In genomic region chr3:45665101-45665572, GRCh38 we compare ENCODE assay signal across 8 cellular contexts. TPM values are rescaled to one million over a fixed set of nuclear protein-coding genes. Genes with fewer than 3 reads are reported as not detected.
DNase-seq lines count a peak whose midpoint lies in the region; ATAC-seq and TF ChIP-seq lines count a peak whose summit lies in the region.

No MANE protein-coding gene starts in this region.

- peaks cover 0 to 8% of the 10 kb centered on the region in 2 donors for H3K36me3 ChIP-seq in neuronal stem cell (replicated peaks in 1 of 2; ENCODE audit: control insufficient read depth in 2 of 2, insufficient read depth in 2 of 2, low read length in 2 of 2)

- peak overlapping the region; percentile 23 for H3K23ac ChIP-seq in neuronal stem cell (ENCODE audit: low read depth, low read length, poor library complexity)

- peaks cover 56% of the 10 kb centered on the region for H3K4me1 Mint-ChIP-seq in activated CD8-positive, alpha-beta memory T cell treated with anti-CD3 and anti-CD28 coated beads, Interleukin-2, amount 10 ng/mL, durations not matched to agents 7 days and 5 days

- WGBS in neuronal stem cell (ENCODE audit: extremely low coverage in 2 of 2, insufficient read length in 2 of 2, insufficient replicate concordance in 1 of 2), 2 donors = no CpG with 5 or more reads among the region's 9 CpGs

- no peak overlapping the region for H4K91ac ChIP-seq in neuronal stem cell (ENCODE audit: low read depth, low read length, poor library complexity)

- ATAC-seq in activated CD8-positive, alpha-beta memory T cell treated with anti-CD3 and anti-CD28 coated beads, Interleukin-2, amount 10 ng/mL, durations not matched to agents 7 days and 5 days = peak; percentile 50
- ATAC-seq in GM18873 (IDR thresholded peaks at IDR 0.05; ENCODE audit: low FRiP score, unreplicated experiment) (no peak), GM21619 (IDR thresholded peaks at IDR 0.05; ENCODE audit: unreplicated experiment) (no peak)

- no peak overlapping the region for H2BK120ac ChIP-seq in neuronal stem cell (ENCODE audit: low read depth, low read length)

- no peak overlapping the region for H3K14ac ChIP-seq in neuronal stem cell (ENCODE audit: low read length)

- no peak overlapping the region for H2BK12ac ChIP-seq in neuronal stem cell (ENCODE audit: low read length)

- no peak overlapping the region for H3K18ac ChIP-seq in neuronal stem cell (ENCODE audit: low read length)

- no peaks in the 10 kb centered on the region for H3K27me3 ChIP-seq in neuronal stem cell (ENCODE audit: control insufficient read depth in 3 of 3, insufficient read depth in 3 of 3, low read depth in 1 of 3, low read length in 3 of 3)

- H2BK5ac ChIP-seq in neuronal stem cell (ENCODE audit: low read length) = no peak overlapping the region

- no peak overlapping the region for H2AK5ac ChIP-seq in neuronal stem cell (ENCODE audit: low read depth, low read length)

- no peak overlapping the region for H3K9ac ChIP-seq in neuronal stem cell (ENCODE audit: low read depth, low read length, poor library complexity)

- no peaks in the 10 kb centered on the region for H3K9me3 ChIP-seq in neuronal stem cell (replicated peaks in 1 of 2; ENCODE audit: control insufficient read depth in 2 of 2, insufficient read depth in 1 of 2, low read depth in 1 of 2, low read length in 2 of 2)

- H2AFZ ChIP-seq in neuronal stem cell (ENCODE audit: low read length) = no peak overlapping the region

- peak overlapping the region; percentile 78 for H3K4me3 Mint-ChIP-seq in activated CD8-positive, alpha-beta memory T cell treated with anti-CD3 and anti-CD28 coated beads, Interleukin-2, amount 10 ng/mL, durations not matched to agents 7 days and 5 days

- TF ChIP-seq POLR2A in erythroblast (IDR thresholded peaks at IDR 0.05; ENCODE audit: low read length) = no peak

- H4K8ac ChIP-seq in neuronal stem cell (ENCODE audit: low read depth, low read length) = no peak overlapping the region

- H3K4me2 ChIP-seq in neuronal stem cell (ENCODE audit: insufficient read depth, low read length, poor library complexity, severe bottlenecking) = no peak overlapping the region

- H3K4me1 ChIP-seq in neuronal stem cell (ENCODE audit: control insufficient read depth in 2 of 2, insufficient read depth in 1 of 2, low read depth in 1 of 2, low read length in 2 of 2) = no peaks in the 10 kb centered on the region

- CTCF ChIA-PET in activated CD8-positive, alpha-beta memory T cell treated with anti-CD3 and anti-CD28 coated beads, Interleukin-2, amount 10 ng/mL, durations not matched to agents 7 days and 5 days (lab: Charles Lee) = interaction anchor here (0.6 to 5.0 kb wide), 7 partner anchors 9 to 218 kb away, joined by 3 to 29 read pairs (median 3); partner anchors contain the start of gene SACM1L

- no peak overlapping the region for H2BK15ac ChIP-seq in neuronal stem cell (ENCODE audit: low read length)

- H3K4ac ChIP-seq in neuronal stem cell (ENCODE audit: low read length) = no peak overlapping the region

- peak overlapping the region; percentile 88 for H3K27ac Mint-ChIP-seq in activated CD8-positive, alpha-beta memory T cell treated with anti-CD3 and anti-CD28 coated beads, Interleukin-2, amount 10 ng/mL, durations not matched to agents 7 days and 5 days

- H3K79me1 ChIP-seq in neuronal stem cell (ENCODE audit: low read depth, low read length) = peaks cover 2% of the 10 kb centered on the region

- DNase-seq in SHP77 (lab: John Stamatoyannopoulos, UW) = peak; percentile 52 to 58
- no peak for DNase-seq in SHP77 treated with DMSO at 0.1 percent for 48 hours (lab: John Stamatoyannopoulos, UW)
- peak; percentile 78 for DNase-seq in NCI-H2227 (lab: John Stamatoyannopoulos, UW; ENCODE audit: unreplicated experiment)
- DNase-seq in activated CD8-positive, alpha-beta memory T cell treated with anti-CD3 and anti-CD28 coated beads, Interleukin-2, amount 10 ng/mL, durations not matched to agents 7 days and 5 days = peak; percentile 77
- DNase-seq in erythroblast (lab: John Stamatoyannopoulos, UW) = peak; percentile 92 to 94
- DNase-seq in neuronal stem cell (ENCODE audit: low spot score) = no peak

- H3K27ac ChIP-seq in neuronal stem cell (replicated peaks; ENCODE audit: low read length) = no peak overlapping the region

- no peaks in the 10 kb centered on the region for H3K27me3 Mint-ChIP-seq in activated CD8-positive, alpha-beta memory T cell treated with anti-CD3 and anti-CD28 coated beads, Interleukin-2, amount 10 ng/mL, durations not matched to agents 7 days and 5 days

- H3K9me3 Mint-ChIP-seq in activated CD8-positive, alpha-beta memory T cell treated with anti-CD3 and anti-CD28 coated beads, Interleukin-2, amount 10 ng/mL, durations not matched to agents 7 days and 5 days (ENCODE audit: low read depth) = no peaks in the 10 kb centered on the region

- peaks cover 29% of the 10 kb centered on the region for H3K36me3 Mint-ChIP-seq in activated CD8-positive, alpha-beta memory T cell treated with anti-CD3 and anti-CD28 coated beads, Interleukin-2, amount 10 ng/mL, durations not matched to agents 7 days and 5 days

- no peak overlapping the region for H3K4me3 ChIP-seq in neuronal stem cell (ENCODE audit: low read length in 2 of 2)

RNA-seq across cellular contexts. Expression of gene SACM1L, which starts 24.1 kb away (rescaled TPM):
- 10 to 100 TPM; 71.6 to 88.7 TPM for total RNA-seq in activated CD8-positive, alpha-beta memory T cell treated with anti-CD3 and anti-CD28 coated beads, Interleukin-2, amount 10 ng/mL, durations not matched to agents 7 days and 5 days
- 26.9 TPM for polyA plus RNA-seq in neuronal stem cell (2013, experiment 1 of 2)
- polyA plus RNA-seq in neuronal stem cell (2013, experiment 2 of 2) = 26.9 TPM

Comparison
In these comparisons a context has a peak if more than half of its experiments do, and no peak if none do; other contexts are left out.
1. DNase-seq: peak in SHP77 (2 of 2), NCI-H2227 (single experiment), activated CD8-positive, alpha-beta memory T cell treated with anti-CD3 and anti-CD28 coated beads, Interleukin-2, amount 10 ng/mL, durations not matched to agents 7 days and 5 days (single experiment) and erythroblast (2 of 2); none in SHP77 treated with DMSO at 0.1 percent for 48 hours (single experiment) and neuronal stem cell (single experiment).